19 cellular contexts compared by ENCODE assay signal in genomic region chr11:123822022-123822421, GRCh38. TPM values are rescaled to one million over a fixed set of nuclear protein-coding genes. Genes with fewer than 3 reads are reported as not detected.
A peak's percentile ranks its signal among the peaks of the same experiment; 100 is the strongest.
DNase-seq lines count a peak whose midpoint lies in the region; ATAC-seq and TF ChIP-seq lines count a peak whose summit lies in the region.
"Had no signal": no experiment of that assay in that cellular context is flagged by ENCODE, and none has a peak within 500 bp of the region (broad histone marks: within the 10 kb centered on the region; RNA-seq: fewer than 3 reads in every experiment).

No MANE protein-coding gene starts in this region.

- H3K27ac ChIP-seq in HUES48 (ENCODE audit: low read depth, low read length) (peak overlapping the region; percentile 63), psoas muscle (no peak overlapping the region)
- H3K27ac ChIP-seq: gastroesophageal sphincter, parathyroid adenoma had no signal

- H3K9me3 ChIP-seq in HUES48 (ENCODE audit: control insufficient read depth, insufficient read depth, low read length) (no peaks in the 10 kb centered on the region), psoas muscle (no peaks in the 10 kb centered on the region)
- H3K9me3 ChIP-seq: gastroesophageal sphincter had no signal

- no peak overlapping the region for H3K4me3 ChIP-seq in HUES48 (ENCODE audit: low read depth, low read length)
- peak overlapping the region; percentile 23 for H3K4me3 ChIP-seq in psoas muscle
- H3K4me3 ChIP-seq: gastroesophageal sphincter had no signal

- H3K27me3 ChIP-seq in HUES48 (ENCODE audit: control insufficient read depth, insufficient read depth, low read length) (no peaks in the 10 kb centered on the region), psoas muscle (ENCODE audit: insufficient read depth in 3 of 3, low read length in 2 of 3) (no peaks in the 10 kb centered on the region)
- H3K27me3 ChIP-seq: gastroesophageal sphincter had no signal

- H3K4me1 ChIP-seq in HUES48 (ENCODE audit: control insufficient read depth, insufficient read depth, low read length) (peaks cover 4% of the 10 kb centered on the region; the same call in 1 of the 2 replicates), psoas muscle (peaks cover 4% of the 10 kb centered on the region)
- H3K4me1 ChIP-seq: gastroesophageal sphincter, parathyroid adenoma had no signal

- DNase-seq in GM10266 (ENCODE audit: extremely low spot score): peak; percentile 17
- peak; percentile 23 to 36 for DNase-seq in left colon
- no peak for DNase-seq in psoas muscle
- no peak for DNase-seq in cerebellar nuclear complex (lab: John Stamatoyannopoulos, UW)
- no peak for DNase-seq in NCI-H2107 (lab: John Stamatoyannopoulos, UW)
- no peak for DNase-seq in SIG-M5 (lab: John Stamatoyannopoulos, UW)
- DNase-seq: activated B cell treated with CpG ODN at 0.5 μM for 24 hours; activated effector memory CD4-positive, alpha-beta T cell treated with Interleukin-2 at 50 U/mL for 16 hours; AML-193; DMS 273 treated with DMSO at 0.1 percent for 48 hours; H9; midbrain; NCI-H2081 treated with DMSO at 0.1 percent for 48 hours; NCI-H748 treated with DMSO at 0.1 percent for 48 hours; stimulated activated CD4-positive, alpha-beta T cell treated with anti-CD3 and anti-CD28 coated beads, Interleukin-15, amount 100 ng/mL, for 24 hours had no signal

- H3K36me3 ChIP-seq in HUES48 (ENCODE audit: control insufficient read depth, insufficient read depth, low read length) (no peaks in the 10 kb centered on the region), psoas muscle (ENCODE audit: insufficient read depth in 1 of 2, low read depth in 1 of 2) (no peaks in the 10 kb centered on the region)
- H3K36me3 ChIP-seq: gastroesophageal sphincter had no signal

- intact Hi-C loops in left colon (cut with DNase I, micrococcal nuclease) (no loop called here), psoas muscle (cut with DNase I) (no loop called here)

- TF ChIP-seq CTCF in GM10266 (IDR thresholded peaks at IDR 0.05; ENCODE audit: control insufficient read depth, insufficient read depth, low read depth, missing control alignments) (no peak), psoas muscle (IDR thresholded peaks at IDR 0.05) (no peak)

- H3K9ac ChIP-seq in HUES48 (ENCODE audit: low read depth, low read length): no peak overlapping the region
- H3K9ac ChIP-seq: parathyroid adenoma had no signal

- 0% methylated on average over 2 of the region's 2 CpGs for WGBS in psoas muscle, 3 donors

- peak; percentile 96 for ATAC-seq in left colon
- no peak for ATAC-seq in psoas muscle
- ATAC-seq in GM18867 (IDR thresholded peaks at IDR 0.05; ENCODE audit: unreplicated experiment): no peak
- ATAC-seq: gastroesophageal sphincter had no signal

RNA-seq across cellular contexts. Expression of gene OR6M1, which starts 15.9 kb away (rescaled TPM):
- total RNA-seq in left colon (not detected), psoas muscle (not detected)
- polyA plus RNA-seq in psoas muscle: not detected
- total RNA-seq: activated B cell treated with CpG ODN at 0.5 μM for 24 hours, gastroesophageal sphincter, H9 had no signal

Comparison
In these comparisons a context has a peak if more than half of its experiments do, and no peak if none do; other contexts are left out.
1. DNase-seq: peak in GM10266 (single experiment) and left colon (2 of 2); none in psoas muscle (0 of 2), cerebellar nuclear complex (0 of 2), NCI-H2107 (single experiment) and SIG-M5 (single experiment).